16 cellular contexts compared by ENCODE assay signal in the genomic region with DNA sequence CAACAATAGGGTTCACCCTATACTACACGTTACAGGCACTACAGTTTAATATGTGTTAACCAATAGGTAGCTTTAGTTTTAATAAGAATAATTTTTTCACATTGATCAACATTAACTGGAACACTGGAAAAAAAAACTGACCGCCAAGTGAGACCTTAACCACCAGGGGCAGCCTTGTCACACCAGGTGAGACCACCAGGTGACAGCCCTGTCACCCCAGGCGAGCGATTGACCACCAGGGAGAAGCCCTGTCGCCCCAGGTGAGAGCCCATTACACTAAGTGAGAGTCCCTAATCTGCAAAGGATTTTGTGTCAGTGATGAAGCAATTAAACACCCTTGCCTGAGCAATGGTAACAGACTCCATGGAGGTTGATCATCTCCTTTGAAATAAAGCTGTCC.
A peak's percentile ranks its signal among the peaks of the same experiment; 100 is the strongest.
DNase-seq lines count a peak whose midpoint lies in the region; ATAC-seq, FAIRE-seq and TF ChIP-seq lines count a peak whose summit lies in the region.
"Had no signal": no experiment of that assay in that cellular context is flagged by ENCODE, and none has a peak within 500 bp of the region (broad histone marks: within the 10 kb centered on the region; RNA-seq: fewer than 3 reads in every experiment).

No MANE protein-coding gene starts in this region.

- no peak overlapping the region for H3K27ac Mint-ChIP-seq in effector memory CD8-positive, alpha-beta T cell

- H3K4me3 ChIP-seq in BE2C (ENCODE audit: low read depth, low read length) (no peak overlapping the region), stomach (no peak overlapping the region)
- H3K4me3 ChIP-seq: thyroid gland had no signal

- FAIRE-seq in GM12891 (lab: Jason Lieb, UNC) = no peak

- no peak overlapping the region for H3K4me3 Mint-ChIP-seq in effector memory CD8-positive, alpha-beta T cell

- no peak for ATAC-seq in foreskin keratinocyte
- ATAC-seq in effector memory CD8-positive, alpha-beta T cell (replicated peaks) = no peak
- no peak for ATAC-seq in GM19023 (IDR thresholded peaks at IDR 0.05; ENCODE audit: unreplicated experiment)
- ATAC-seq: right cardiac atrium had no signal

- H3K9me3 ChIP-seq in BE2C (no peaks in the 10 kb centered on the region), stomach (no peaks in the 10 kb centered on the region)
- H3K9me3 ChIP-seq: thyroid gland had no signal

- TF ChIP-seq CTCF in BE2C (IDR thresholded peaks at IDR 0.05; ENCODE audit: low read depth, low read length) = peak; percentile 21
- TF ChIP-seq CTCF in foreskin keratinocyte (conservative IDR thresholded peaks at IDR 0.05) = peak; percentile 4
- TF ChIP-seq CTCF in stomach (IDR thresholded peaks at IDR 0.05) = no peak

- H3K4me1 ChIP-seq in BE2C (no peaks in the 10 kb centered on the region), foreskin keratinocyte (no peaks in the 10 kb centered on the region), stomach (no peaks in the 10 kb centered on the region)
- H3K4me1 ChIP-seq: thyroid gland had no signal

- TF ChIP-seq POLR2A in GM12891 (IDR thresholded peaks at IDR 0.05; ENCODE audit: low read depth, low read length) (no peak), stomach (IDR thresholded peaks at IDR 0.05) (no peak)

- H3K36me3 Mint-ChIP-seq in effector memory CD8-positive, alpha-beta T cell (ENCODE audit: insufficient read depth) = no peaks in the 10 kb centered on the region

- H3K27me3 Mint-ChIP-seq in effector memory CD8-positive, alpha-beta T cell = peaks cover 9 to 48% of the 10 kb centered on the region in 2 donors

- no peaks in the 10 kb centered on the region for H3K36me3 ChIP-seq in BE2C
- no peaks in the 10 kb centered on the region for H3K36me3 ChIP-seq in stomach
- H3K36me3 ChIP-seq: thyroid gland had no signal

- H3K27me3 ChIP-seq in BE2C (peaks cover 12% of the 10 kb centered on the region), foreskin keratinocyte (no peaks in the 10 kb centered on the region), stomach (peaks cover 0 to 7% (median 0%) of the 10 kb centered on the region in 3 donors)
- H3K27me3 ChIP-seq: thyroid gland had no signal

- H3K9me3 Mint-ChIP-seq in effector memory CD8-positive, alpha-beta T cell = no peaks in the 10 kb centered on the region

- no peak for TF ChIP-seq EP300 in stomach (IDR thresholded peaks at IDR 0.05)

- WGBS in stomach, 5 donors = 78 to 88% (median 85%) methylated on average over 5 of the region's 5 CpGs

- DNase-seq in BE2C = no peak
- peak; percentile 14 for DNase-seq in GM12891 (ENCODE audit: insufficient read length, low spot score)
- DNase-seq in NCI-H82 (lab: John Stamatoyannopoulos, UW) = peak; percentile 36
- DNase-seq in foreskin keratinocyte = no peak
- no peak for DNase-seq in AG20443 (ENCODE audit: low spot score)
- no peak for DNase-seq in effector memory CD8-positive, alpha-beta T cell
- no peak for DNase-seq in stomach
- DNase-seq: activated T-cell treated with anti-CD3 and anti-CD28 coated beads, Interleukin-2, amount 50 U/mL, for 1 hour; effector memory CD4-positive, alpha-beta T cell; NCI-H2029; NCI-H774; right cardiac atrium; stimulated activated CD4-positive, alpha-beta T cell treated with anti-CD3 and anti-CD28 coated beads, Interleukin-4, amount 100 ng/mL, for 1 hour; T1000; thyroid gland had no signal

- no peak overlapping the region for H3K27ac ChIP-seq in foreskin keratinocyte
- no peak overlapping the region for H3K27ac ChIP-seq in stomach
- H3K27ac ChIP-seq: thyroid gland had no signal

- H3K4me1 Mint-ChIP-seq in effector memory CD8-positive, alpha-beta T cell (ENCODE audit: low read depth in 2 of 2) = no peaks in the 10 kb centered on the region

- intact Hi-C loops in stomach (cut with DNase I; ENCODE audit: low total_unique reads) = no loop called here

TF ChIP-seq in GM12891, 5 proteins besides CTCF, POLR2A, EP300 and RAD21:
- no peak for TF ChIP-seq TAF1 (IDR thresholded peaks at IDR 0.05; ENCODE audit: low read depth, low read length)
- TF ChIP-seq SPI1 (IDR thresholded peaks at IDR 0.05; ENCODE audit: low read depth, low read length) = no peak
- no peak for TF ChIP-seq POU2F2 (IDR thresholded peaks at IDR 0.05; ENCODE audit: low read depth, low read length)
- no peak for TF ChIP-seq PAX5 (IDR thresholded peaks at IDR 0.05; ENCODE audit: insufficient read depth, low read length, severe bottlenecking)
- no peak for TF ChIP-seq POLR2AphosphoS5 (IDR thresholded peaks at IDR 0.05; ENCODE audit: low read depth, low read length)

Comparison
In these comparisons a context has a peak if more than half of its experiments do, and no peak if none do; other contexts are left out.
1. DNase-seq: peak in GM12891 (single experiment) and NCI-H82 (single experiment); none in BE2C (single experiment), foreskin keratinocyte (0 of 2), AG20443 (single experiment), effector memory CD8-positive, alpha-beta T cell (0 of 3) and stomach (single experiment).
2. CTCF ChIP-seq: peak in BE2C (single experiment) and foreskin keratinocyte (single experiment); none in stomach (0 of 7).